17 cellular contexts compared by ENCODE assay signal in the genomic region with DNA sequence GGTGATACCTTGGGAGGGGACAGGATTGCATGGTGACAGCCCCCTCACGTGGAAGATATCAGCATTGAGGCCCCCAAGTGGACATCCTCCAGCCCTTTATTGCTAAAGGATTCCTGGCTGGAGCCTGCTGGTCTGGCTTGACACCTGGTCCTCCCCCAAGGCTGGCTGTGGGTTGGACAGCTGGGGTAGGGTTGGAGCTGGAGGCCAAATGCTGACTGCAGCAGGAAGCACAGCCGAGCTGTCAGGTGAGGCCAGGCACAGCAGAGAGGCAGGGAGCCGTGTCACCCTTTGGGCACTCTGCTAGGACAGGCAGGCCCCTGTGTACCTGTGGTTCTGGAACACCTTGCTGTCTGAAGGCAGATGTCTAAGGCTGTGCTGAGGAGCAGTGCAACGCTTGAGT. TPM values are rescaled to one million over a fixed set of nuclear protein-coding genes. Genes with fewer than 3 reads are reported as not detected.
DNase-seq lines count a peak whose midpoint lies in the region; ATAC-seq and TF ChIP-seq lines count a peak whose summit lies in the region.
"Had no signal": no experiment of that assay in that cellular context is flagged by ENCODE, and none has a peak within 500 bp of the region (broad histone marks: within the 10 kb centered on the region; RNA-seq: fewer than 3 reads in every experiment).

No MANE protein-coding gene starts in this region.

- H3K4me2 ChIP-seq in BLaER1 (peak overlapping the region; percentile 91), mesenchymal stem cell (ENCODE audit: low read length, poor library complexity, severe bottlenecking) (no peak overlapping the region)

- H3K23ac ChIP-seq in mesenchymal stem cell (ENCODE audit: low read length in 2 of 2) = no peak overlapping the region

- peak; percentile 3; the same call in 1 of the 3 replicates for TF ChIP-seq CTCF in GM12872 (IDR thresholded peaks at IDR 0.05; ENCODE audit: insufficient read depth, low read depth, low read length)
- TF ChIP-seq CTCF in body of pancreas (IDR thresholded peaks at IDR 0.05) = no peak
- TF ChIP-seq CTCF in tibial artery (IDR thresholded peaks at IDR 0.05) = no peak

- no peak for ATAC-seq in body of pancreas
- ATAC-seq: activated CD8-positive, alpha-beta T cell treated with anti-CD3 and anti-CD28 coated beads for 36 hours; gastrocnemius medialis had no signal

- peak overlapping the region; percentile 28 for H4K91ac ChIP-seq in mesenchymal stem cell (ENCODE audit: low read length)

- H2BK12ac ChIP-seq in mesenchymal stem cell (ENCODE audit: low read length in 2 of 2) = no peak overlapping the region

- no peaks in the 10 kb centered on the region for H3K36me3 Mint-ChIP-seq in activated T-cell treated with anti-CD3 and anti-CD28 coated beads, Interleukin-2, amount 50 U/mL, for 24 hours (ENCODE audit: low read depth)

- no peak overlapping the region for H3K4me3 Mint-ChIP-seq in activated T-cell treated with anti-CD3 and anti-CD28 coated beads, Interleukin-2, amount 50 U/mL, for 24 hours
- H3K4me3 Mint-ChIP-seq: activated CD8-positive, alpha-beta T cell treated with anti-CD3 and anti-CD28 coated beads for 36 hours had no signal

- H3K4me1 ChIP-seq in BLaER1 = peaks cover 56% of the 10 kb centered on the region
- H3K4me1 ChIP-seq in body of pancreas = peaks cover 22% of the 10 kb centered on the region
- peaks cover 22% of the 10 kb centered on the region for H3K4me1 ChIP-seq in mesenchymal stem cell (ENCODE audit: control insufficient read depth, insufficient read depth, low read depth, low read length)
- H3K4me1 ChIP-seq in tibial artery = peaks cover 0 to 24% (median 12%) of the 10 kb centered on the region in 4 donors

- no peak overlapping the region for H3K27ac Mint-ChIP-seq in activated T-cell treated with anti-CD3 and anti-CD28 coated beads, Interleukin-2, amount 50 U/mL, for 24 hours
- H3K27ac Mint-ChIP-seq: activated CD8-positive, alpha-beta T cell treated with anti-CD3 and anti-CD28 coated beads for 36 hours; activated T-helper 1 cell treated with anti-CD3 and anti-CD28 coated beads, Interleukin-12 subunit alpha, Interleukin-12 subunit beta, Interleukin-2, Interleukin-4 antibody, amounts not matched to agents 30 ng/mL and 10 ng/mL and 1 ng/mL, durations not matched to agents 14 hours and 24 hours and 36 hours had no signal

- no peaks in the 10 kb centered on the region for H3K27me3 ChIP-seq in BLaER1
- no peaks in the 10 kb centered on the region for H3K27me3 ChIP-seq in body of pancreas
- H3K27me3 ChIP-seq in mesenchymal stem cell (ENCODE audit: control insufficient read depth in 1 of 2, insufficient read depth in 1 of 2, low read length in 2 of 2) = peaks cover 4 to 7% of the 10 kb centered on the region in 2 experiments
- H3K27me3 ChIP-seq in tibial artery = no peaks in the 10 kb centered on the region
- H3K27me3 ChIP-seq: gastrocnemius medialis had no signal

- H3K9me3 ChIP-seq in BLaER1 = no peaks in the 10 kb centered on the region
- H3K9me3 ChIP-seq in body of pancreas = no peaks in the 10 kb centered on the region
- H3K9me3 ChIP-seq in mesenchymal stem cell (ENCODE audit: control insufficient read depth, low read length) = no peaks in the 10 kb centered on the region
- H3K9me3 ChIP-seq in tibial artery = no peaks in the 10 kb centered on the region
- H3K9me3 ChIP-seq: gastrocnemius medialis had no signal

- 49 to 81% methylated on average over 2 to 4 of the region's 4 CpGs for WGBS in body of pancreas, 2 donors
- 71% methylated on average over 4 of the region's 4 CpGs for WGBS in mesenchymal stem cell

- TF ChIP-seq POLR2A in body of pancreas (IDR thresholded peaks at IDR 0.05) = no peak

- peaks cover 48% of the 10 kb centered on the region for H4K20me1 ChIP-seq in BLaER1

- no peak overlapping the region for H3K4me3 ChIP-seq in BLaER1
- H3K4me3 ChIP-seq in body of pancreas = no peak overlapping the region
- H3K4me3 ChIP-seq in mesenchymal stem cell (ENCODE audit: insufficient read depth in 1 of 2, low read depth in 1 of 2, low read length in 2 of 2) = no peak overlapping the region
- no peak overlapping the region for H3K4me3 ChIP-seq in tibial artery
- H3K4me3 ChIP-seq: gastrocnemius medialis, lung, neural progenitor cell had no signal

- H3K9ac ChIP-seq in BLaER1 (peak overlapping the region; percentile 46), mesenchymal stem cell (ENCODE audit: low read length) (no peak overlapping the region)
- H3K9ac ChIP-seq: neural progenitor cell had no signal

- no peak overlapping the region for H2AFZ ChIP-seq in mesenchymal stem cell (ENCODE audit: low read depth, low read length)
- H2AFZ ChIP-seq: neural progenitor cell had no signal

- peak in 3 of 4 donors; percentile 38 to 56 (median 49) for DNase-seq in body of pancreas
- no peak for DNase-seq in mesenchymal stem cell
- DNase-seq in KG1 (lab: John Stamatoyannopoulos, UW) = no peak
- DNase-seq in tibial artery = no peak
- DNase-seq in activated T-cell treated with anti-CD3 and anti-CD28 coated beads, Interleukin-2, amount 50 U/mL, for 24 hours = no peak
- DNase-seq in activated naive CD4-positive, alpha-beta T cell (lab: John Stamatoyannopoulos, UW) = no peak
- DNase-seq: activated CD8-positive, alpha-beta T cell treated with anti-CD3 and anti-CD28 coated beads for 36 hours; cerebellar nuclear complex; gastrocnemius medialis; IMR-90; NCI-H2081 had no signal

- no peak overlapping the region for H2BK15ac ChIP-seq in mesenchymal stem cell (ENCODE audit: low read depth, poor library complexity, severe bottlenecking)

- no peak overlapping the region for H2BK120ac ChIP-seq in mesenchymal stem cell (ENCODE audit: low read depth, low read length)

- peaks cover 30% of the 10 kb centered on the region for H3K79me1 ChIP-seq in mesenchymal stem cell (replicated peaks; ENCODE audit: low read length, poor library complexity, severe bottlenecking)

- H4K8ac ChIP-seq in mesenchymal stem cell (ENCODE audit: low read length) = peak overlapping the region; percentile 22

- H3K18ac ChIP-seq in mesenchymal stem cell (ENCODE audit: low read depth in 1 of 2, low read length in 2 of 2) = no peak overlapping the region

- no peak overlapping the region for H2AK5ac ChIP-seq in mesenchymal stem cell (ENCODE audit: low read length, severe bottlenecking)

- no peak overlapping the region for H3K4ac ChIP-seq in mesenchymal stem cell (ENCODE audit: low read depth in 1 of 2, low read length in 2 of 2)

- H3K27ac ChIP-seq in BLaER1 = no peak overlapping the region
- peak overlapping the region in 2 of 4 donors; percentile 93 to 97 for H3K27ac ChIP-seq in body of pancreas
- no peak overlapping the region for H3K27ac ChIP-seq in mesenchymal stem cell (ENCODE audit: low read length, poor library complexity, severe bottlenecking)
- peak overlapping the region in 1 of 2 donors; percentile 86 for H3K27ac ChIP-seq in tibial artery
- H3K27ac ChIP-seq: neural progenitor cell had no signal

- H3K4me1 Mint-ChIP-seq in activated T-cell treated with anti-CD3 and anti-CD28 coated beads, Interleukin-2, amount 50 U/mL, for 24 hours (ENCODE audit: low read depth) = peaks cover 10% of the 10 kb centered on the region

- no peaks in the 10 kb centered on the region for H3K9me3 Mint-ChIP-seq in activated T-cell treated with anti-CD3 and anti-CD28 coated beads, Interleukin-2, amount 50 U/mL, for 24 hours
- H3K9me3 Mint-ChIP-seq: activated CD8-positive, alpha-beta T cell treated with anti-CD3 and anti-CD28 coated beads for 36 hours; activated T-helper 1 cell treated with anti-CD3 and anti-CD28 coated beads, Interleukin-12 subunit alpha, Interleukin-12 subunit beta, Interleukin-2, Interleukin-4 antibody, amounts not matched to agents 30 ng/mL and 10 ng/mL and 1 ng/mL, durations not matched to agents 14 hours and 24 hours and 36 hours; neural progenitor cell had no signal

- H3K36me3 ChIP-seq in BLaER1 = peaks cover 25% of the 10 kb centered on the region
- no peaks in the 10 kb centered on the region for H3K36me3 ChIP-seq in body of pancreas (replicated peaks in 1 of 2; ENCODE audit: insufficient read depth in 1 of 2, low read depth in 2 of 2)
- peaks cover 9 to 31% of the 10 kb centered on the region in 2 experiments for H3K36me3 ChIP-seq in mesenchymal stem cell (ENCODE audit: control insufficient read depth in 1 of 2, insufficient read depth in 2 of 2, low read depth in 1 of 2, low read length in 2 of 2)
- H3K36me3 ChIP-seq in tibial artery = peaks cover 0 to 33% (median 10%) of the 10 kb centered on the region in 3 donors
- H3K36me3 ChIP-seq: gastrocnemius medialis, neural progenitor cell had no signal

- H3K14ac ChIP-seq in mesenchymal stem cell (ENCODE audit: low read length in 2 of 2) = no peak overlapping the region

- intact Hi-C loops in body of pancreas (cut with DNase I) (no loop called here), tibial artery (cut with DNase I; ENCODE audit: low total_unique reads) (no loop called here)

- H3K27me3 Mint-ChIP-seq in activated T-cell treated with anti-CD3 and anti-CD28 coated beads, Interleukin-2, amount 50 U/mL, for 24 hours = no peaks in the 10 kb centered on the region
- H3K27me3 Mint-ChIP-seq: activated CD8-positive, alpha-beta T cell treated with anti-CD3 and anti-CD28 coated beads for 36 hours had no signal

- H2BK5ac ChIP-seq in mesenchymal stem cell (ENCODE audit: low read depth, low read length, poor library complexity, severe bottlenecking) = no peak overlapping the region

RNA-seq across cellular contexts. Expression of a gene that starts 2.2 kb away (rescaled TPM):
- 10 to 100 TPM; 19.2 to 25.4 TPM for total RNA-seq in body of pancreas
- polyA plus RNA-seq in mesenchymal stem cell (2013, experiment 1 of 2) = 6.9 TPM
- 6.9 TPM for polyA plus RNA-seq in mesenchymal stem cell (2013, experiment 2 of 2)

RNA-seq across cellular contexts. Expression of a gene that starts 16.9 kb away (rescaled TPM):
- 1 to 10 TPM; 2.6 to 3.0 TPM for total RNA-seq in body of pancreas
- polyA plus RNA-seq in mesenchymal stem cell (2013, experiment 1 of 2) = 29.4 TPM
- 28.2 TPM for polyA plus RNA-seq in mesenchymal stem cell (2013, experiment 2 of 2)

RNA-seq across cellular contexts. Expression of a gene that starts 39.8 kb away (rescaled TPM):
- 1 to 10 TPM; 2.3 to 5.6 TPM for total RNA-seq in body of pancreas
- 4.5 TPM for polyA plus RNA-seq in mesenchymal stem cell (2013, experiment 1 of 2)
- polyA plus RNA-seq in mesenchymal stem cell (2013, experiment 2 of 2) = 3.9 TPM
- total RNA-seq: RPMI7951 had no signal

RNA-seq across cellular contexts. Expression of a gene that starts 44.2 kb away (rescaled TPM):
- 10 to 100 TPM; 15.6 to 21.8 TPM for total RNA-seq in body of pancreas
- polyA plus RNA-seq in mesenchymal stem cell (2013, experiment 1 of 2) = 21.3 TPM
- polyA plus RNA-seq in mesenchymal stem cell (2013, experiment 2 of 2) = 21.1 TPM

Comparison
In these comparisons a context has a peak if more than half of its experiments do, and no peak if none do; other contexts are left out.
1. DNase-seq: peak in body of pancreas (3 of 4); none in mesenchymal stem cell (single experiment), KG1 (single experiment), tibial artery (0 of 2), activated T-cell treated with anti-CD3 and anti-CD28 coated beads, Interleukin-2, amount 50 U/mL, for 24 hours (single experiment) and activated naive CD4-positive, alpha-beta T cell (0 of 4).